9 cellular contexts compared by ENCODE assay signal in genomic region chr19:2495651-2496316, GRCh38. TPM values are rescaled to one million over a fixed set of nuclear protein-coding genes. Genes with fewer than 3 reads are reported as not detected.
DNase-seq lines count a peak whose midpoint lies in the region; ATAC-seq, FAIRE-seq and TF ChIP-seq lines count a peak whose summit lies in the region.
"Had no signal": no experiment of that assay in that cellular context is flagged by ENCODE, and none has a peak within 500 bp of the region (broad histone marks: within the 10 kb centered on the region; RNA-seq: fewer than 3 reads in every experiment).

No MANE protein-coding gene starts in this region.

- POLR2A ChIA-PET in HCT116 (lab: Charles Lee) = interaction anchor here (1.7 to 4.9 kb wide), 2 partner anchors 8 to 19 kb away, joined by 9 to 46 read pairs; partner anchors contain the start of gene GADD45B

- DNase-seq in HCT116 (ENCODE audit: low read depth, low spot score) (no peak), ascending aorta (ENCODE audit: low spot score in 2 of 2) (peak in 1 of 2 donors; percentile 85), kidney (peak; percentile 87), NCI-H2196 (lab: John Stamatoyannopoulos, UW; ENCODE audit: unreplicated experiment) (no peak), RKO (ENCODE audit: low spot score) (no peak)
- DNase-seq in stimulated activated naive B cell treated with anti-CD40 and anti-IgM and Interleukin-4, amounts not matched to agents 10 μg/mL and 1 μg/mL and 100 μg/mL, for 72 hours = no peak

- no peaks in the 10 kb centered on the region for H3K9me2 ChIP-seq in HCT116 (ENCODE audit: insufficient read depth)

- H2AFZ ChIP-seq in HCT116 (ENCODE audit: low read depth, low read length, poor library complexity, severe bottlenecking) = peak overlapping the region; percentile 30

- peak; percentile 52 for ATAC-seq in HCT116
- peak in 1 of 2 donors; percentile 14 for ATAC-seq in stimulated activated naive B cell treated with anti-CD40 and anti-IgM and Interleukin-4, amounts not matched to agents 10 μg/mL and 1 μg/mL and 100 μg/mL, for 72 hours (replicated peaks)
- no peak for ATAC-seq in GM18520 (IDR thresholded peaks at IDR 0.05; ENCODE audit: unreplicated experiment)
- ATAC-seq in HG02588 (IDR thresholded peaks at IDR 0.05; ENCODE audit: unreplicated experiment) = no peak

- intact Hi-C loops in HCT116 (cut with micrococcal nuclease) = no loop called here
- intact Hi-C loops in ascending aorta (cut with DNase I) = loop anchor here (1.0 to 2.0 kb wide), 4 partner anchors 19 to 81 kb away; partner anchors contain the start of gene GADD45B
- intact Hi-C loops in kidney (cut with DNase I) = no loop called here

- no peaks in the 10 kb centered on the region for H4K20me1 ChIP-seq in HCT116 (ENCODE audit: insufficient read depth)

- H3K4me1 ChIP-seq in HCT116 (ENCODE audit: control insufficient read depth in 1 of 2, insufficient read depth in 2 of 2, low read length in 2 of 2) = peaks cover 30 to 69% of the 10 kb centered on the region in 2 experiments
- H3K4me1 ChIP-seq in ascending aorta = peaks cover 7 to 17% of the 10 kb centered on the region in 2 donors
- peaks cover 5 to 22% of the 10 kb centered on the region in 2 donors for H3K4me1 ChIP-seq in kidney (ENCODE audit: control insufficient read depth in 1 of 2, insufficient read depth in 1 of 2, low read depth in 1 of 2, low read length in 2 of 2)

- no peaks in the 10 kb centered on the region for H3K79me2 ChIP-seq in HCT116 (ENCODE audit: insufficient read depth, low read length)

- TF ChIP-seq CTCF in HCT116 (IDR thresholded peaks at IDR 0.05 in 2 of 3, conservative IDR thresholded peaks at IDR 0.05 in 1 of 3; ENCODE audit: borderline replicate concordance in 1 of 3, insufficient read depth in 1 of 3, low read depth in 2 of 3, low read length in 2 of 3) (no peak), ascending aorta (IDR thresholded peaks at IDR 0.05) (no peak), kidney (IDR thresholded peaks at IDR 0.05; ENCODE audit: borderline replicate concordance, extremely low read depth, insufficient read depth) (no peak)

- peaks cover 26 to 38% of the 10 kb centered on the region in 2 donors for H3K27me3 Mint-ChIP-seq in stimulated activated naive B cell treated with anti-CD40 and anti-IgM and Interleukin-4, amounts not matched to agents 10 μg/mL and 1 μg/mL and 100 μg/mL, for 72 hours

- RAD21 ChIA-PET in HCT116 (lab: Charles Lee; ENCODE audit: low non-redundant PET in 1 of 2, low total read pairs in 2 of 2, uncharacterized antibody in 2 of 2, unreplicated experiment in 2 of 2) = no interaction called here

- CTCF ChIA-PET in HCT116 (lab: Charles Lee) = interaction anchor here (1.4 to 2.6 kb wide), 2 partner anchors 8 to 84 kb away, joined by 7 read pairs; no protein-coding TSS in a partner anchor

- peak overlapping the region; percentile 32 to 66 for H3K4me3 Mint-ChIP-seq in stimulated activated naive B cell treated with anti-CD40 and anti-IgM and Interleukin-4, amounts not matched to agents 10 μg/mL and 1 μg/mL and 100 μg/mL, for 72 hours

- no peak for FAIRE-seq in kidney (lab: Jason Lieb, UNC)
- FAIRE-seq: GM19239 had no signal

- TF ChIP-seq RAD21 in HCT116 (IDR thresholded peaks at IDR 0.05; ENCODE audit: low read depth) = no peak

- TSS peak; percentile 60 for BruUV-seq in HCT116 (replicated peaks; lab: Mats Ljungman, UMichigan)

- H3K9ac ChIP-seq in HCT116 (ENCODE audit: low read length) (peak overlapping the region; percentile 71), kidney (ENCODE audit: low read length in 2 of 2) (peak overlapping the region; percentile 33 to 83)

- no peaks in the 10 kb centered on the region for H3K9me3 Mint-ChIP-seq in stimulated activated naive B cell treated with anti-CD40 and anti-IgM and Interleukin-4, amounts not matched to agents 10 μg/mL and 1 μg/mL and 100 μg/mL, for 72 hours

- H3K4me3 ChIP-seq in HCT116 (replicated peaks in 1 of 2; ENCODE audit: low read depth in 1 of 2, low read length in 2 of 2) (peak overlapping the region; percentile 54 to 66), ascending aorta (peak overlapping the region; percentile 35 to 68), kidney (ENCODE audit: low read length in 2 of 2) (peak overlapping the region; percentile 28 to 75)

- H3K36me3 ChIP-seq in HCT116 (ENCODE audit: control insufficient read depth in 1 of 2, insufficient read depth in 2 of 2, low read length in 2 of 2) = no peaks in the 10 kb centered on the region
- H3K36me3 ChIP-seq in ascending aorta = no peaks in the 10 kb centered on the region
- no peaks in the 10 kb centered on the region for H3K36me3 ChIP-seq in kidney (ENCODE audit: control insufficient read depth in 1 of 2, insufficient read depth in 2 of 2, low read length in 2 of 2)

- no peak overlapping the region for H3K27ac Mint-ChIP-seq in stimulated activated naive B cell treated with anti-CD40 and anti-IgM and Interleukin-4, amounts not matched to agents 10 μg/mL and 1 μg/mL and 100 μg/mL, for 72 hours

- H3K4me2 ChIP-seq in HCT116 (ENCODE audit: low read length) = peak overlapping the region; percentile 99

- H3K9me3 ChIP-seq in HCT116 (ENCODE audit: control insufficient read depth in 1 of 2, insufficient read depth in 1 of 2, low read depth in 1 of 2, low read length in 2 of 2) (0 out of 4 replicates have a peak, but pooled peaks cover 0 to 2% of the 10 kb centered on the region in 2 experiments), ascending aorta (no peaks in the 10 kb centered on the region), kidney (ENCODE audit: control insufficient read depth in 1 of 2, low read length in 2 of 2) (no peaks in the 10 kb centered on the region)

- no peaks in the 10 kb centered on the region for H3K36me3 Mint-ChIP-seq in stimulated activated naive B cell treated with anti-CD40 and anti-IgM and Interleukin-4, amounts not matched to agents 10 μg/mL and 1 μg/mL and 100 μg/mL, for 72 hours

- no peaks in the 10 kb centered on the region for H3K27me3 ChIP-seq in HCT116 (ENCODE audit: insufficient read depth, low read length)
- H3K27me3 ChIP-seq in ascending aorta = no peaks in the 10 kb centered on the region

- peaks cover 23 to 44% of the 10 kb centered on the region in 2 donors for H3K4me1 Mint-ChIP-seq in stimulated activated naive B cell treated with anti-CD40 and anti-IgM and Interleukin-4, amounts not matched to agents 10 μg/mL and 1 μg/mL and 100 μg/mL, for 72 hours

- H3K27ac ChIP-seq in HCT116 (ENCODE audit: low read depth, low read length) (peak overlapping the region; percentile 69), ascending aorta (peak overlapping the region; percentile 84 to 94), kidney (ENCODE audit: low read depth in 2 of 2, low read length in 2 of 2) (peak overlapping the region; percentile 88 to 90)

- no peak for TF ChIP-seq POLR2A in HCT116 (IDR thresholded peaks at IDR 0.05; ENCODE audit: borderline replicate concordance, extremely low read depth, insufficient read depth, insufficient read length)

TF ChIP-seq in HCT116, 20 proteins besides CTCF, POLR2A, EP300 and RAD21 (continues in another document):
- no peak for TF ChIP-seq ZBTB33 (IDR thresholded peaks at IDR 0.05; ENCODE audit: extremely low read depth, insufficient replicate concordance, low read length)
- TF ChIP-seq SIN3A (IDR thresholded peaks at IDR 0.05; ENCODE audit: low read depth) = no peak
- no peak for TF ChIP-seq ATF3 (IDR thresholded peaks at IDR 0.05)
- no peak for TF ChIP-seq TCF7L2 (IDR thresholded peaks at IDR 0.05; ENCODE audit: borderline replicate concordance, extremely low read depth, insufficient read depth, insufficient read length)
- no peak for TF ChIP-seq EZH2phosphoT487 (IDR thresholded peaks at IDR 0.05; ENCODE audit: borderline replicate concordance)
- TF ChIP-seq FOSL1 (IDR thresholded peaks at IDR 0.05; ENCODE audit: low read depth) = no peak
- no peak for TF ChIP-seq CBX3 (IDR thresholded peaks at IDR 0.05; ENCODE audit: low read depth)
- TF ChIP-seq ZNF274 (IDR thresholded peaks at IDR 0.05; ENCODE audit: low read depth, low read length) = no peak
- no peak for TF ChIP-seq CEBPB (IDR thresholded peaks at IDR 0.05; ENCODE audit: low read depth)
- TF ChIP-seq YY1 (IDR thresholded peaks at IDR 0.05; ENCODE audit: extremely low read depth, insufficient replicate concordance, low read depth, low read length) = no peak
- no peak for TF ChIP-seq EZH2 (IDR thresholded peaks at IDR 0.05)
- no peak for TF ChIP-seq ZFX (IDR thresholded peaks at IDR 0.05)

RNA-seq across cellular contexts. Expression of gene GADD45B, which starts 19.9 kb away (rescaled TPM):
- total RNA-seq in HCT116 (2021; ENCODE audit: unreplicated experiment) = 37.9 TPM
- 40.1 and 61.8 TPM in 2 replicates for polyA plus RNA-seq in HCT116 (2012)
- 514 TPM for total RNA-seq in ascending aorta
- total RNA-seq in kidney = 88.5 TPM
- 149 TPM for polyA plus RNA-seq in kidney (ENCODE audit: insufficient read depth, low read depth, low replicate concordance)

RNA-seq across cellular contexts. Expression of gene LMNB2, which starts 39.0 kb away (rescaled TPM):
- total RNA-seq in HCT116 (2021; ENCODE audit: unreplicated experiment) = 228 TPM
- polyA plus RNA-seq in HCT116 (2012) = 166 and 204 TPM in 2 replicates
- 38.7 TPM for total RNA-seq in ascending aorta
- total RNA-seq in kidney = 27.6 TPM
- 9.0 TPM for polyA plus RNA-seq in kidney (ENCODE audit: insufficient read depth, low read depth, low replicate concordance)
